Comparison of ENCODE assay signal across 1 cellular context in the genomic region with DNA sequence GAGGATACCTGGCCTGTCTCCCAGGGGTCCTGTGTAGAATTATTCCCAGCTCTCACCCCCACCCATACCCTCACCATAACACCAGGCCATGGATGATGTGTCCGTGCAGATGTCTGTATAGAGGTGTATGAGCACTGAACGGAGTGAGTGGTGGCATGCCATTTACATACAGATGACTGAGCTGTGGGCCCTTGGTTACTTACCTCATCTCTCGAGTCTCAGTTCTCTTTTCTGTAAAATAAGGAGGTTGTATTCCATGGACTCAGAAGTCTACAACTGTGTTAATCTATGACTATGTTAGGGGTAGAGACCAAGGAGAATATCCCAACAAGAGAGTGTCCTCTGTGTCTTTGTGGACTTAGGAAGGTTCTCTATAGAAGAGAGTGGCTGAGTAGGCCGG.
TF ChIP-seq lines count a peak whose summit lies in the region.

No MANE protein-coding gene starts in this region.

TF ChIP-seq in H1, 55 proteins besides CTCF, POLR2A, EP300 and RAD21 (continued from another document):
- no peak for TF ChIP-seq CHD7 (IDR thresholded peaks at IDR 0.05; ENCODE audit: insufficient replicate concordance, low read length)
- no peak for TF ChIP-seq RNF2 (IDR thresholded peaks at IDR 0.05; ENCODE audit: borderline replicate concordance, low read depth, low read length, missing control alignments, poor library complexity, severe bottlenecking)
- TF ChIP-seq CBX5 (IDR thresholded peaks at IDR 0.05; ENCODE audit: low read depth, low read length) = no peak
- TF ChIP-seq SUZ12 (IDR thresholded peaks at IDR 0.05; ENCODE audit: low read length) = no peak
- TF ChIP-seq SAP30 (IDR thresholded peaks at IDR 0.05; ENCODE audit: insufficient read depth, insufficient replicate concordance, low read length) = no peak
